ENCODE assay signal across 19 cellular contexts in genomic region chr6:70864404-70864803, GRCh38.
"Had no signal": no experiment of that assay in that cellular context is flagged by ENCODE, and none has a peak within 500 bp of the region (broad histone marks: within the 10 kb centered on the region; RNA-seq: fewer than 3 reads in every experiment).

No MANE protein-coding gene starts in this region.

- H3K4me1 ChIP-seq: esophagus muscularis mucosa, psoas muscle, upper lobe of right lung had no signal

- H3K36me3 Mint-ChIP-seq: natural killer cell treated with Interleukin-12 subunit alpha and Interleukin-12 subunit beta and Interleukin-15 and Interleukin-18, amount 100 ng/mL, for 72 hours had no signal

- H3K4me1 Mint-ChIP-seq: stimulated activated naive CD8-positive, alpha-beta T cell treated with anti-CD3 and anti-CD28 coated beads, Interleukin-15, amount 100 ng/mL, for 72 hours had no signal

- H3K9me3 ChIP-seq: esophagus muscularis mucosa, psoas muscle, thoracic aorta, upper lobe of right lung had no signal

- H3K4me3 ChIP-seq: cardiac muscle cell, esophagus muscularis mucosa, hepatocyte, psoas muscle, thoracic aorta, upper lobe of right lung had no signal

- H3K27me3 ChIP-seq: cardiac muscle cell, esophagus muscularis mucosa, hepatocyte, upper lobe of right lung had no signal

- H3K36me3 ChIP-seq: thoracic aorta had no signal

- DNase-seq: activated CD4-positive, alpha-beta T cell treated with anti-CD3 and anti-CD28 coated beads for 48 hours; activated CD8-positive, alpha-beta memory T cell treated with anti-CD3 and anti-CD28 coated beads, Interleukin-2, amount 50 U/mL, for 4 hours; activated CD8-positive, alpha-beta T cell treated with anti-CD3 and anti-CD28 coated beads, Interleukin-2, amount 10 ng/mL, durations not matched to agents 7 days and 5 days; activated gamma-delta T cell; activated T-cell treated with anti-CD3 and anti-CD28 coated beads, Interleukin-2, amount 50 U/mL, for 48 hours; kidney glomerular epithelial cell; mesenchymal stem cell; psoas muscle; stimulated activated naive CD8-positive, alpha-beta T cell treated with anti-CD3 and anti-CD28 coated beads, Interleukin-15, amount 100 ng/mL, for 72 hours; T-cell; T1000; upper lobe of right lung had no signal

- H3K79me2 ChIP-seq: hepatocyte had no signal

- H3K9me3 Mint-ChIP-seq: natural killer cell treated with Interleukin-12 subunit alpha and Interleukin-12 subunit beta and Interleukin-15 and Interleukin-18, amount 100 ng/mL, for 72 hours had no signal

- H3K27ac Mint-ChIP-seq: activated CD8-positive, alpha-beta T cell treated with anti-CD3 and anti-CD28 coated beads, Interleukin-2, amount 10 ng/mL, durations not matched to agents 7 days and 5 days; activated naive CD4-positive, alpha-beta T cell treated with anti-CD3 and anti-CD28 coated beads, Interleukin-2, amount 50 U/mL, for 72 hours; stimulated activated naive CD8-positive, alpha-beta T cell treated with anti-CD3 and anti-CD28 coated beads, Interleukin-15, amount 100 ng/mL, for 72 hours; T-cell had no signal

- H3K27ac ChIP-seq: cardiac muscle cell, esophagus muscularis mucosa, hepatocyte, psoas muscle, thoracic aorta, upper lobe of right lung, VCaP had no signal

- H3K4me2 ChIP-seq: hepatocyte had no signal

- H3K27me3 Mint-ChIP-seq: natural killer cell treated with Interleukin-12 subunit alpha and Interleukin-12 subunit beta and Interleukin-15 and Interleukin-18, amount 100 ng/mL, for 72 hours; stimulated activated naive CD8-positive, alpha-beta T cell treated with anti-CD3 and anti-CD28 coated beads, Interleukin-15, amount 100 ng/mL, for 72 hours had no signal

- H3K4me3 Mint-ChIP-seq: activated CD8-positive, alpha-beta T cell treated with anti-CD3 and anti-CD28 coated beads, Interleukin-2, amount 10 ng/mL, durations not matched to agents 7 days and 5 days; natural killer cell treated with Interleukin-12 subunit alpha and Interleukin-12 subunit beta and Interleukin-15 and Interleukin-18, amount 100 ng/mL, for 72 hours; stimulated activated naive CD8-positive, alpha-beta T cell treated with anti-CD3 and anti-CD28 coated beads, Interleukin-15, amount 100 ng/mL, for 72 hours; T-cell had no signal
